9 cellular contexts compared by ENCODE assay signal in genomic region chr12:6338536-6338935, GRCh38. TPM values are rescaled to one million over a fixed set of nuclear protein-coding genes. Genes with fewer than 3 reads are reported as not detected.
DNase-seq lines count a peak whose midpoint lies in the region; TF ChIP-seq lines count a peak whose summit lies in the region.
"Not testable (repeated sequence)": the region's sequence is repeated elsewhere in the genome, so short reads cannot be mapped to it uniquely, and the experiment has no call there.
"Had no signal": no experiment of that assay in that cellular context is flagged by ENCODE, and none has a peak within 500 bp of the region (broad histone marks: within the 10 kb centered on the region; RNA-seq: fewer than 3 reads in every experiment).

No MANE protein-coding gene starts in this region.

- H3K27me3 ChIP-seq in CD4-positive, alpha-beta memory T cell (ENCODE audit: insufficient read depth, low read length); right atrium auricular region; ovary; thymus (ENCODE audit: control insufficient read depth, insufficient read depth): not testable (repeated sequence)

- intact Hi-C loops in CD4-positive, alpha-beta memory T cell (cut with micrococcal nuclease) = loop anchor here (5.0 kb wide), 1 partner anchor 219 kb away; the partner anchor contains the start of gene IFFO1
- intact Hi-C loops in ovary (cut with DNase I) = loop anchor here (5.0 kb wide), 2 partner anchors 39 to 44 kb away; partner anchors contain the start of genes LTBR (in 3 of the 4) and SCNN1A (in 1 of the 4)

- WGBS in ovary, 3 donors = 54 to 67% (median 64%) methylated on average over 8 of the region's 8 CpGs
- 66% methylated on average over 8 of the region's 8 CpGs for WGBS in thymus

- not testable (repeated sequence) for TF ChIP-seq EP300 in ovary (IDR thresholded peaks at IDR 0.05)

- H3K27me3 Mint-ChIP-seq in CD4-positive, alpha-beta memory T cell = not testable (repeated sequence)

- H3K4me1 Mint-ChIP-seq in CD4-positive, alpha-beta memory T cell = peaks cover 20 to 45% (median 37%) of the 10 kb centered on the region in 4 donors

- H3K4me1 ChIP-seq in CD4-positive, alpha-beta memory T cell (ENCODE audit: insufficient read depth, low read length) = peaks cover 82% of the 10 kb centered on the region
- H3K4me1 ChIP-seq in right atrium auricular region = peaks cover 0 to 80% of the 10 kb centered on the region in 2 donors
- peaks cover 24% of the 10 kb centered on the region for H3K4me1 ChIP-seq in ovary (ENCODE audit: insufficient read depth)
- peaks cover 46% of the 10 kb centered on the region for H3K4me1 ChIP-seq in thymus (ENCODE audit: control insufficient read depth, insufficient read depth, low read length)

- H3K27ac Mint-ChIP-seq in CD4-positive, alpha-beta memory T cell = not testable (repeated sequence)

- not testable (repeated sequence) for H3K4me3 Mint-ChIP-seq in CD4-positive, alpha-beta memory T cell

- DNase-seq in CD4-positive, alpha-beta memory T cell; RWPE1 (ENCODE audit: low spot score); coronary artery (ENCODE audit: low spot score); right atrium auricular region (ENCODE audit: low spot score); ovary: not testable (repeated sequence)

- not testable (repeated sequence) for H3K9me3 ChIP-seq in CD4-positive, alpha-beta memory T cell (ENCODE audit: control insufficient read depth in 1 of 2, low read length in 2 of 2); right atrium auricular region; ovary; thymus (ENCODE audit: control insufficient read depth)

- CTCF ChIA-PET in CD4-positive, alpha-beta memory T cell (lab: Charles Lee; ENCODE audit: partially characterized antibody) = interaction anchor here (1.1 to 9.7 kb wide), 7 partner anchors 10 to 514 kb away, joined by 3 to 155 read pairs (median 12); partner anchors contain the start of gene USP5
- CTCF ChIA-PET in RWPE1 (lab: Yijun Ruan, JAX) = interaction anchor here (0.7 kb wide), 1 partner anchor 12 kb away, joined by 6 read pairs; no protein-coding TSS in a partner anchor

- H3K36me3 ChIP-seq in CD4-positive, alpha-beta memory T cell (ENCODE audit: insufficient read depth, low read length) = peaks cover 16% of the 10 kb centered on the region
- peaks cover 16% of the 10 kb centered on the region for H3K36me3 ChIP-seq in right atrium auricular region
- H3K36me3 ChIP-seq in ovary = not testable (repeated sequence)
- peaks cover 13% of the 10 kb centered on the region for H3K36me3 ChIP-seq in thymus (ENCODE audit: control insufficient read depth, insufficient read depth)

- not testable (repeated sequence) for TF ChIP-seq POLR2A in ovary (IDR thresholded peaks at IDR 0.05)

- not testable (repeated sequence) for TF ChIP-seq CTCF in RWPE1 (conservative IDR thresholded peaks at IDR 0.05; ENCODE audit: low read depth); coronary artery (IDR thresholded peaks at IDR 0.05); right atrium auricular region (IDR thresholded peaks at IDR 0.05); ovary (IDR thresholded peaks at IDR 0.05)

- not testable (repeated sequence) for H3K9me3 Mint-ChIP-seq in CD4-positive, alpha-beta memory T cell

- H3K4me3 ChIP-seq in CD4-positive, alpha-beta memory T cell (ENCODE audit: low read length in 2 of 2) = peak overlapping the region in 1 of 2 donors; percentile 87
- H3K4me3 ChIP-seq in coronary artery = peak overlapping the region; percentile 86
- H3K4me3 ChIP-seq in right atrium auricular region = peak overlapping the region; percentile 76 to 95
- peak overlapping the region; percentile 90 for H3K4me3 ChIP-seq in ovary
- peak overlapping the region; percentile 37 for H3K4me3 ChIP-seq in thymus (ENCODE audit: low read length)

- peaks cover 10 to 31% of the 10 kb centered on the region in 2 donors for H3K36me3 Mint-ChIP-seq in CD4-positive, alpha-beta memory T cell

- H3K27ac ChIP-seq in CD4-positive, alpha-beta memory T cell (ENCODE audit: low read depth, low read length) = peak overlapping the region; percentile 92
- peak overlapping the region; percentile 97 for H3K27ac ChIP-seq in RWPE1
- peak overlapping the region; percentile 94 to 98 for H3K27ac ChIP-seq in coronary artery
- H3K27ac ChIP-seq in right atrium auricular region = peak overlapping the region; percentile 98
- peak overlapping the region in 1 of 2 donors; percentile 97 for H3K27ac ChIP-seq in ovary
- peak overlapping the region; percentile 98 for H3K27ac ChIP-seq in thymus (ENCODE audit: low read depth)

- POLR2A ChIA-PET in CD4-positive, alpha-beta memory T cell (lab: Charles Lee; ENCODE audit: partially characterized antibody) = interaction anchor here (1.2 to 15.2 kb wide), 16 partner anchors 8 to 351 kb away, joined by 3 to 250 read pairs (median 9); partner anchors contain the start of genes CD27, GAPDH, MRPL51 and TAPBPL
- POLR2A ChIA-PET in RWPE1 (lab: Yijun Ruan, JAX; ENCODE audit: low non-redundant PET) = not testable (repeated sequence)

RNA-seq across cellular contexts. Expression of gene TNFRSF1A, which starts 3.3 kb away (rescaled TPM):
- total RNA-seq in CD4-positive, alpha-beta memory T cell = 10 to 100 TPM; 80.7 to 86.7 TPM
- polyA plus RNA-seq in CD4-positive, alpha-beta memory T cell = 10 to 100 TPM; 14.5 to 36.4 TPM
- total RNA-seq in right atrium auricular region = 100 to 1,000 TPM in 1 of 2 donors, 10 to 100 TPM in 1; 62.9 to 176 TPM
- total RNA-seq in ovary = 100 to 1,000 TPM; 116 to 274 (median 179) TPM
- polyA plus RNA-seq in ovary = 100 to 1,000 TPM in 1 of 2 donors, 10 to 100 TPM in 1; 92.8 to 230 TPM
- 61.6 TPM for polyA plus RNA-seq in thymus

RNA-seq across cellular contexts. Expression of gene PLEKHG6, which starts 28.1 kb away (rescaled TPM):
- not detected for total RNA-seq in CD4-positive, alpha-beta memory T cell
- polyA plus RNA-seq in CD4-positive, alpha-beta memory T cell = under 1 TPM in 1 of 2 donors, not detected in 1; 0.22 TPM
- total RNA-seq in right atrium auricular region = under 1 TPM in 1 of 2 donors, not detected in 1; 0.51 TPM
- total RNA-seq in ovary = 1 to 10 TPM in 1 of 7 donors, under 1 TPM in 5, not detected in 1; 0.17 to 1.7 (median 0.51) TPM
- under 1 TPM in 1 of 2 donors, not detected in 1; 0.13 TPM for polyA plus RNA-seq in ovary
- 7.5 TPM for polyA plus RNA-seq in thymus
- total RNA-seq: activated CD4-positive, alpha-beta T cell treated with anti-CD3 and anti-CD28 coated beads for 36 hours; dermis microvascular lymphatic vessel endothelial cell; T-helper 2 cell treated with Interferon-gamma antibody and Interleukin-4, amounts not matched to agents 100 ng/mL and 5 ng/mL, for 36 hours had no signal

RNA-seq across cellular contexts. Expression of gene SCNN1A, which starts 36.8 kb away (rescaled TPM):
- 1 to 10 TPM in 1 of 2 experiments, under 1 TPM in 1; 0.67 to 1.3 TPM for total RNA-seq in CD4-positive, alpha-beta memory T cell
- polyA plus RNA-seq in CD4-positive, alpha-beta memory T cell = under 1 TPM; 0.24 to 0.53 TPM
- total RNA-seq in right atrium auricular region (10 to 100 TPM in 1 of 2 donors, 1 to 10 TPM in 1; 2.7 to 18.7 TPM), ovary (100 to 1,000 TPM in 1 of 7 donors, 10 to 100 TPM in 4, 1 to 10 TPM in 2; 3.3 to 141 (median 17.0) TPM)
- polyA plus RNA-seq in ovary (1 to 10 TPM; 1.2 to 1.6 TPM), thymus (28.9 TPM)

RNA-seq across cellular contexts. Expression of gene LTBR, which starts 45.4 kb away (rescaled TPM):
- 1 to 10 TPM; 1.1 to 1.3 TPM for total RNA-seq in CD4-positive, alpha-beta memory T cell
- polyA plus RNA-seq in CD4-positive, alpha-beta memory T cell = not detected
- total RNA-seq in right atrium auricular region (10 to 100 TPM; 63.6 to 72.1 TPM), ovary (100 to 1,000 TPM in 3 of 7 donors, 10 to 100 TPM in 4; 55.8 to 131 (median 92.6) TPM)
- polyA plus RNA-seq in ovary (10 to 100 TPM; 21.9 to 65.7 TPM), thymus (33.3 TPM)
